In the genomic region with DNA sequence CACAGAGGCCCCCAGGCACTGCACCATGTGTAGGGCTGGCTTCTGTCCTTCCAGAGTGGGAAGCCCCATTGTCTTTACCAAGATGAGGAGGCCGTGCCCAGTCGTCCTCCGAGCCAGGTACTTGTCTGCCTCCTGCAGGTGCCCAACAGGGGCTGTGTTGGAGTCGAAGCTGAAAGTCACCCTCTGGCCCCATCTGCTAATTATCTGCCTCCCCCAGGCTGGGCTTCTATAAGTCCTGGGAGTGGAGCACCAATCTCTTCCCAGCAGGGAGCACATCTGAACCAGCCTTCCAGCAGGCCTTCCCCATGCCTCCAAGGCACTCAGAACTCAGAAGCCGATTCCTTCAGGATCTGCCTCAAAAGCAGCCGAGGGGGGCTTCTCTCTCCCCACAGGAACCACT, we compare ENCODE assay signal across 19 cellular contexts. TPM values are rescaled to one million over a fixed set of nuclear protein-coding genes. Genes with fewer than 3 reads are reported as not detected.
A peak's percentile ranks its signal among the peaks of the same experiment; 100 is the strongest.
DNase-seq lines count a peak whose midpoint lies in the region; ATAC-seq, FAIRE-seq and TF ChIP-seq lines count a peak whose summit lies in the region.
"Had no signal": no experiment of that assay in that cellular context is flagged by ENCODE, and none has a peak within 500 bp of the region (broad histone marks: within the 10 kb centered on the region; RNA-seq: fewer than 3 reads in every experiment).

No MANE protein-coding gene starts in this region.

- intact Hi-C loops in PC-3 (cut with micrococcal nuclease) (loop anchor here (5.0 kb wide), 1 partner anchor 43 kb away; no protein-coding TSS in a partner anchor), prostate gland (cut with DNase I) (no loop called here)

- H3K4me1 ChIP-seq in A549, result peaks cover 27% of the 10 kb centered on the region
- H3K4me1 ChIP-seq in PC-3 (ENCODE audit: insufficient read depth, low read length), result peaks cover 26% of the 10 kb centered on the region
- peaks cover 5 to 19% of the 10 kb centered on the region in 2 donors for H3K4me1 ChIP-seq in esophagus (ENCODE audit: control insufficient read depth in 2 of 2, insufficient read depth in 2 of 2, low read length in 1 of 2)
- peaks cover 5% of the 10 kb centered on the region for H3K4me1 ChIP-seq in prostate gland (replicated peaks)

- no peak for DNase-seq in A549 (ENCODE audit: low read depth in 1 of 2, low spot score in 1 of 2)
- no peak for DNase-seq in PC-3
- DNase-seq in prostate gland (ENCODE audit: low spot score), result no peak
- no peak for DNase-seq in DMS153 (lab: John Stamatoyannopoulos, UW)
- no peak for DNase-seq in anterior cingulate cortex (lab: John Stamatoyannopoulos, UW)
- no peak for DNase-seq in AG08396 (ENCODE audit: low spot score)
- DNase-seq: activated CD8-positive, alpha-beta T cell treated with anti-CD3 and anti-CD28 coated beads, Interleukin-2, amount 10 ng/mL, durations not matched to agents 7 days and 5 days; activated T-cell treated with anti-CD3 and anti-CD28 coated beads, Interleukin-2, amount 50 U/mL, for 4 hours; head of caudate nucleus; NCI-H146; NCI-H446 treated with DMSO at 0.1 percent for 48 hours; SIG-M5; spleen; T-helper 17 cell had no signal

- H3K4me3 ChIP-seq in A549 (no peak overlapping the region), PC-3 (ENCODE audit: low read length) (peak overlapping the region; percentile 53; the same call in 1 of the 2 replicates), esophagus (ENCODE audit: low read depth in 1 of 2, low read length in 2 of 2) (no peak overlapping the region), prostate gland (no peak overlapping the region)
- H3K4me3 ChIP-seq: cardiac muscle cell, spleen had no signal

- TF ChIP-seq CTCF in A549 (IDR thresholded peaks at IDR 0.05), result no peak
- TF ChIP-seq CTCF in PC-3 (conservative IDR thresholded peaks at IDR 0.05; ENCODE audit: low read depth, low read length), result no peak
- no peak for TF ChIP-seq CTCF in prostate gland (IDR thresholded peaks at IDR 0.05)

- H3K36me3 ChIP-seq in PC-3 (ENCODE audit: low read depth, low read length), result no peaks in the 10 kb centered on the region
- H3K36me3 ChIP-seq in esophagus (ENCODE audit: control insufficient read depth in 2 of 2, insufficient read depth in 2 of 2, low read length in 1 of 2), result no peaks in the 10 kb centered on the region
- H3K36me3 ChIP-seq in prostate gland, result no peaks in the 10 kb centered on the region
- H3K36me3 ChIP-seq: cardiac muscle cell, spleen had no signal

- H3K27ac ChIP-seq in A549 (peak overlapping the region; percentile 50 to 80; a peak in 5 of 6 replicates), PC-3 (ENCODE audit: low read length) (peak overlapping the region; percentile 78), esophagus (ENCODE audit: low read depth in 2 of 2, low read length in 1 of 2) (peak overlapping the region; percentile 23 to 82), prostate gland (peak overlapping the region; percentile 45 to 72)
- H3K27ac ChIP-seq: cardiac muscle cell had no signal

- no peak overlapping the region for H2AFZ ChIP-seq in PC-3 (ENCODE audit: low read length)

- H3K4me2 ChIP-seq in A549, result peak overlapping the region; percentile 61
- H3K4me2 ChIP-seq in PC-3 (ENCODE audit: low read length), result peak overlapping the region; percentile 81

- H3F3A ChIP-seq in PC-3 (ENCODE audit: low read length, unreplicated experiment), result no peaks in the 10 kb centered on the region

- 83% methylated on average over 4 of the region's 6 CpGs for WGBS in A549 (ENCODE audit: missing lambda C conversion rate)
- 71 to 76% methylated on average over 6 of the region's 6 CpGs for WGBS in esophagus, 2 donors
- 74% methylated on average over 6 of the region's 6 CpGs for WGBS in prostate gland

- no peak; a peak in 1 of 6 replicates for ATAC-seq in A549
- no peak for ATAC-seq in PC-3
- no peak for ATAC-seq in HG02798 (IDR thresholded peaks at IDR 0.05; ENCODE audit: poor library complexity, unreplicated experiment)
- ATAC-seq: activated CD8-positive, alpha-beta T cell treated with anti-CD3 and anti-CD28 coated beads, Interleukin-2, amount 10 ng/mL, durations not matched to agents 7 days and 5 days; activated T-cell treated with anti-CD3 and anti-CD28 coated beads, Interleukin-2, amount 50 U/mL, for 4 hours; esophagus mucosa; T-helper 17 cell had no signal

- H3K9ac ChIP-seq in PC-3 (ENCODE audit: low read length), result no peak overlapping the region

- BruUV-seq in PC-3 (replicated peaks; lab: Mats Ljungman, UMichigan), result no TSS peak

- no peak for TF ChIP-seq RAD21 in A549 (conservative IDR thresholded peaks at IDR 0.05 in 1 of 2, IDR thresholded peaks at IDR 0.05 in 1 of 2)

- H3K9me2 ChIP-seq in PC-3 (replicated peaks; ENCODE audit: low read length), result no peaks in the 10 kb centered on the region

- TF ChIP-seq POLR2A in A549 (IDR thresholded peaks at IDR 0.05; ENCODE audit: low read length), result no peak
- TF ChIP-seq POLR2A in prostate gland (IDR thresholded peaks at IDR 0.05), result no peak

- H3K27me3 ChIP-seq in PC-3 (ENCODE audit: low read length), result no peaks in the 10 kb centered on the region
- no peaks in the 10 kb centered on the region for H3K27me3 ChIP-seq in esophagus (ENCODE audit: control insufficient read depth in 1 of 2, insufficient read depth in 2 of 2, low read length in 2 of 2)
- H3K27me3 ChIP-seq in prostate gland (replicated peaks; ENCODE audit: insufficient read depth), result no peaks in the 10 kb centered on the region
- H3K27me3 ChIP-seq: cardiac muscle cell, spleen had no signal

- no peak for TF ChIP-seq EP300 in A549 (IDR thresholded peaks at IDR 0.05)

- FAIRE-seq in A549 (lab: Jason Lieb, UNC), result no peak
- FAIRE-seq: A204.1 had no signal

- H3K9me3 ChIP-seq in A549, result no peaks in the 10 kb centered on the region
- no peaks in the 10 kb centered on the region for H3K9me3 ChIP-seq in PC-3 (ENCODE audit: low read length)
- no peaks in the 10 kb centered on the region for H3K9me3 ChIP-seq in esophagus (ENCODE audit: control insufficient read depth in 2 of 2, insufficient read depth in 1 of 2, low read depth in 1 of 2, low read length in 1 of 2)
- no peaks in the 10 kb centered on the region for H3K9me3 ChIP-seq in prostate gland

- H3K79me2 ChIP-seq in PC-3 (ENCODE audit: low read length), result no peaks in the 10 kb centered on the region

- no peaks in the 10 kb centered on the region for H4K20me1 ChIP-seq in PC-3 (ENCODE audit: low read length)

- POLR2A ChIA-PET in A549 (lab: Yijun Ruan, JAX), result no interaction called here
- POLR2A ChIA-PET in PC-3 (lab: Charles Lee; ENCODE audit: unreplicated experiment), result no interaction called here

- CTCF ChIA-PET in A549 (lab: Yijun Ruan, JAX) (interaction anchor here (0.7 to 4.7 kb wide), 4 partner anchors 21 to 284 kb away, joined by 3 to 20 read pairs (median 13); no protein-coding TSS in a partner anchor), PC-3 (lab: Charles Lee) (no interaction called here)

TF ChIP-seq in A549, 52 proteins besides CTCF, POLR2A, EP300 and RAD21 (continues in another document):
- no peak for TF ChIP-seq SREBF2 (IDR thresholded peaks at IDR 0.05)
- TF ChIP-seq, protein P1, sequence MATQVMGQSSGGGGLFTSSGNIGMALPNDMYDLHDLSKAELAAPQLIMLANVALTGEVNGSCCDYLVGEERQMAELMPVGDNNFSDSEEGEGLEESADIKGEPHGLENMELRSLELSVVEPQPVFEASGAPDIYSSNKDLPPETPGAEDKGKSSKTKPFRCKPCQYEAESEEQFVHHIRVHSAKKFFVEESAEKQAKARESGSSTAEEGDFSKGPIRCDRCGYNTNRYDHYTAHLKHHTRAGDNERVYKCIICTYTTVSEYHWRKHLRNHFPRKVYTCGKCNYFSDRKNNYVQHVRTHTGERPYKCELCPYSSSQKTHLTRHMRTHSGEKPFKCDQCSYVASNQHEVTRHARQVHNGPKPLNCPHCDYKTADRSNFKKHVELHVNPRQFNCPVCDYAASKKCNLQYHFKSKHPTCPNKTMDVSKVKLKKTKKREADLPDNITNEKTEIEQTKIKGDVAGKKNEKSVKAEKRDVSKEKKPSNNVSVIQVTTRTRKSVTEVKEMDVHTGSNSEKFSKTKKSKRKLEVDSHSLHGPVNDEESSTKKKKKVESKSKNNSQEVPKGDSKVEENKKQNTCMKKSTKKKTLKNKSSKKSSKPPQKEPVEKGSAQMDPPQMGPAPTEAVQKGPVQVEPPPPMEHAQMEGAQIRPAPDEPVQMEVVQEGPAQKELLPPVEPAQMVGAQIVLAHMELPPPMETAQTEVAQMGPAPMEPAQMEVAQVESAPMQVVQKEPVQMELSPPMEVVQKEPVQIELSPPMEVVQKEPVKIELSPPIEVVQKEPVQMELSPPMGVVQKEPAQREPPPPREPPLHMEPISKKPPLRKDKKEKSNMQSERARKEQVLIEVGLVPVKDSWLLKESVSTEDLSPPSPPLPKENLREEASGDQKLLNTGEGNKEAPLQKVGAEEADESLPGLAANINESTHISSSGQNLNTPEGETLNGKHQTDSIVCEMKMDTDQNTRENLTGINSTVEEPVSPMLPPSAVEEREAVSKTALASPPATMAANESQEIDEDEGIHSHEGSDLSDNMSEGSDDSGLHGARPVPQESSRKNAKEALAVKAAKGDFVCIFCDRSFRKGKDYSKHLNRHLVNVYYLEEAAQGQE (IDR thresholded peaks at IDR 0.05), result no peak
- TF ChIP-seq PHF8 (IDR thresholded peaks at IDR 0.05; ENCODE audit: borderline replicate concordance, low read depth), result no peak
- no peak for TF ChIP-seq MAFK (IDR thresholded peaks at IDR 0.05; ENCODE audit: partially characterized antibody)
- no peak for TF ChIP-seq MAX (IDR thresholded peaks at IDR 0.05)
- no peak for TF ChIP-seq USF2 (IDR thresholded peaks at IDR 0.05)
- no peak for TF ChIP-seq HEYL (CRISPR knock-in tag; IDR thresholded peaks at IDR 0.05)
- no peak for TF ChIP-seq HOXA7 (CRISPR knock-in tag; IDR thresholded peaks at IDR 0.05)

RNA-seq across cellular contexts. Expression of gene CHST15, which starts 11.6 kb away (rescaled TPM):
- polyA plus RNA-seq in A549 (2011; rRNA removed) (10.3 and 10.4 TPM in 2 replicates), A549 (2017; fragmentation: RNase III; extraction: RNeasy Plus Mini Kit Qiagen cat#74134 plus additional on column Dnase treatment) (5.1 to 5.8 TPM (median 5.6 TPM) in 3 replicates), esophagus (1 to 10 TPM; 1.4 to 3.7 TPM)
- 2.5 and 3.2 TPM in 2 replicates for polyA plus RNA-seq in A549 (2012; cell fraction: cytosol; rRNA removed)
- polyA plus RNA-seq in A549 (2012; cell fraction: nucleus; rRNA removed), result 3.5 and 4.5 TPM in 2 replicates
- 12.5 and 12.6 TPM in 2 replicates for polyA minus RNA-seq in A549 (2011; rRNA and poly(A)+ RNA removed)
- total RNA-seq in PC-3 (2014; rRNA removed) (16.4 and 17.1 TPM in 2 replicates), prostate gland (10 to 100 TPM; 13.9 to 26.0 TPM)
- total RNA-seq: activated CD8-positive, alpha-beta T cell treated with anti-CD3 and anti-CD28 coated beads, Interleukin-2, amount 10 ng/mL, durations not matched to agents 7 days and 5 days had no signal
